8 cellular contexts compared by ENCODE assay signal in genomic region chr12:57086951-57087688, GRCh38. TPM values are rescaled to one million over a fixed set of nuclear protein-coding genes. Genes with fewer than 3 reads are reported as not detected.
DNase-seq lines count a peak whose midpoint lies in the region; ATAC-seq and TF ChIP-seq lines count a peak whose summit lies in the region.

No MANE protein-coding gene starts in this region.

- no peaks in the 10 kb centered on the region for H3K27me3 Mint-ChIP-seq in MCF 10A (ENCODE audit: insufficient read depth, unreplicated experiment)

- H3K27ac Mint-ChIP-seq in MCF 10A (ENCODE audit: low read depth, unreplicated experiment) = peak overlapping the region; percentile 94

- H3K4me2 ChIP-seq in DND-41 (ENCODE audit: insufficient read depth, low read length) = peak overlapping the region; percentile 99
- peak overlapping the region; percentile 92 for H3K4me2 ChIP-seq in smooth muscle cell

- H4K20me1 ChIP-seq in DND-41 (ENCODE audit: insufficient read depth, low read length) (peaks cover under 1% of the 10 kb centered on the region; the same call in 1 of the 2 replicates), smooth muscle cell (ENCODE audit: low read depth) (peaks cover 24% of the 10 kb centered on the region)

- CTCF ChIA-PET in MCF 10A (lab: Yijun Ruan, JAX) = interaction anchor here (1.2 to 1.6 kb wide), 3 partner anchors 17 to 24 kb away, joined by 5 to 8 read pairs (median 6); partner anchors contain the start of gene STAT6

- H3K4me3 ChIP-seq in DND-41 (ENCODE audit: low read depth in 1 of 2, low read length in 2 of 2) (peak overlapping the region; percentile 65 to 76), smooth muscle cell (peak overlapping the region; percentile 89)

- H3K9me3 ChIP-seq in DND-41 (ENCODE audit: insufficient read depth, low read length, severe bottlenecking) = no peaks in the 10 kb centered on the region
- no peaks in the 10 kb centered on the region for H3K9me3 ChIP-seq in smooth muscle cell (replicated peaks; ENCODE audit: low read depth)

- no peak for TF ChIP-seq CTCF in DND-41 (IDR thresholded peaks at IDR 0.05; ENCODE audit: borderline replicate concordance, extremely low read depth, low read length, poor library complexity, severe bottlenecking)
- no peak; the same call in 1 of the 2 replicates for TF ChIP-seq CTCF in VCaP (conservative IDR thresholded peaks at IDR 0.05)
- no peak for TF ChIP-seq CTCF in MCF 10A (IDR thresholded peaks at IDR 0.05; ENCODE audit: unreplicated experiment)
- TF ChIP-seq CTCF in smooth muscle cell (IDR thresholded peaks at IDR 0.05; ENCODE audit: borderline replicate concordance, insufficient read depth, poor library complexity, severe bottlenecking) = no peak

- H3K9ac ChIP-seq in DND-41 (ENCODE audit: low read depth, low read length) = peak overlapping the region; percentile 95
- peak overlapping the region; percentile 97 for H3K9ac ChIP-seq in smooth muscle cell (ENCODE audit: low read depth)

- H3K27me3 ChIP-seq in DND-41 (ENCODE audit: insufficient read depth, low read length, poor library complexity) (no peaks in the 10 kb centered on the region), smooth muscle cell (ENCODE audit: low read depth) (no peaks in the 10 kb centered on the region)

- intact Hi-C loops in MCF 10A (cut with micrococcal nuclease) = no loop called here

- H3F3A ChIP-seq in smooth muscle cell (ENCODE audit: low read depth) = peaks cover 27% of the 10 kb centered on the region

- H3K4me1 Mint-ChIP-seq in MCF 10A (ENCODE audit: insufficient read depth, unreplicated experiment) = peaks cover 24% of the 10 kb centered on the region

- H3K36me3 ChIP-seq in DND-41 (ENCODE audit: insufficient read depth, low read length) (peaks cover 13% of the 10 kb centered on the region), smooth muscle cell (ENCODE audit: low read depth) (no peaks in the 10 kb centered on the region)

- peak overlapping the region; percentile 94 for H2AFZ ChIP-seq in DND-41 (ENCODE audit: low read depth, low read length)
- peak overlapping the region; percentile 13 for H2AFZ ChIP-seq in smooth muscle cell (ENCODE audit: low read depth)

- ATAC-seq in DND-41 (ENCODE audit: insufficient read depth, low read depth) (peak; percentile 63), GM21786 (IDR thresholded peaks at IDR 0.05; ENCODE audit: unreplicated experiment) (peak; percentile 17)

- DNase-seq in DND-41 (peak; percentile 93), LoVo (ENCODE audit: low spot score) (peak; percentile 75), MCF 10A (ENCODE audit: unreplicated experiment) (peak; percentile 94), iPS-NIHi7 (ENCODE audit: extremely low spot score) (peak; percentile 68), smooth muscle cell (lab: John Stamatoyannopoulos, UW; ENCODE audit: unreplicated experiment) (peak; percentile 96), NCI-H1092 (lab: John Stamatoyannopoulos, UW) (no peak)

- BruUV-seq in MCF 10A (replicated peaks; lab: Mats Ljungman, UMichigan) = no TSS peak

- H3K27ac ChIP-seq in DND-41 (ENCODE audit: low read length) (peak overlapping the region; percentile 100), VCaP (peak overlapping the region; percentile 96), smooth muscle cell (ENCODE audit: low read depth) (peak overlapping the region; percentile 100)

- no peaks in the 10 kb centered on the region for H3K9me3 Mint-ChIP-seq in MCF 10A (ENCODE audit: unreplicated experiment)

- peaks cover 31% of the 10 kb centered on the region for H3K36me3 Mint-ChIP-seq in MCF 10A (ENCODE audit: insufficient read depth, unreplicated experiment)

- H3K79me2 ChIP-seq in DND-41 (ENCODE audit: insufficient read depth, low read length) (peaks cover 11% of the 10 kb centered on the region), smooth muscle cell (ENCODE audit: low read depth) (peaks cover 31% of the 10 kb centered on the region)

- 0% methylated on average over 43 of the region's 54 CpGs for WGBS in smooth muscle cell (ENCODE audit: low lambda C conversion rate)

- POLR2A ChIA-PET in MCF 10A (lab: Yijun Ruan, JAX) = interaction anchor here (0.6 to 16.5 kb wide), 27 partner anchors 8 to 1154 kb away, joined by 3 to 610 read pairs (median 4); partner anchors contain the start of genes DDIT3, LRP1, NACA and NEMP1

- H3K4me3 Mint-ChIP-seq in MCF 10A (ENCODE audit: unreplicated experiment) = peak overlapping the region; percentile 90

- H3K4me1 ChIP-seq in DND-41 (ENCODE audit: insufficient read depth, low read length) (peaks cover 35% of the 10 kb centered on the region), smooth muscle cell (ENCODE audit: low read depth) (peaks cover 28% of the 10 kb centered on the region)

RNA-seq across cellular contexts. Expression of gene NAB2, which starts 1.8 kb away (rescaled TPM):
- total RNA-seq in MCF 10A (2022) (25.8 and 30.6 TPM in 2 replicates), smooth muscle cell (57.8 and 58.3 TPM in 2 replicates)
- polyA plus RNA-seq in smooth muscle cell = 37.9 and 39.7 TPM in 2 replicates

RNA-seq across cellular contexts. Expression of gene NEMP1, which starts 8.5 kb away (rescaled TPM):
- total RNA-seq in MCF 10A (2022) (17.5 and 22.5 TPM in 2 replicates), smooth muscle cell (8.9 and 12.6 TPM in 2 replicates)
- 3.2 and 4.0 TPM in 2 replicates for polyA plus RNA-seq in smooth muscle cell

RNA-seq across cellular contexts. Expression of gene STAT6, which starts 24.0 kb away (rescaled TPM):
- total RNA-seq in MCF 10A (2022) (99.7 and 122 TPM in 2 replicates), smooth muscle cell (39.1 and 56.8 TPM in 2 replicates)
- 38.7 and 48.5 TPM in 2 replicates for polyA plus RNA-seq in smooth muscle cell

RNA-seq across cellular contexts. Expression of gene MYO1A, which starts 37.2 kb away (rescaled TPM):
- total RNA-seq in MCF 10A (2022) = 0.12 and 0.42 TPM in 2 replicates
- not detected in 2 replicates for total RNA-seq in smooth muscle cell
- not detected in 2 replicates for polyA plus RNA-seq in smooth muscle cell

RNA-seq across cellular contexts. Expression of gene LRP1, which starts 41.2 kb away (rescaled TPM):
- total RNA-seq in MCF 10A (2022) (18.9 and 25.3 TPM in 2 replicates), smooth muscle cell (80.3 and 95.4 TPM in 2 replicates)
- 75.3 and 83.1 TPM in 2 replicates for polyA plus RNA-seq in smooth muscle cell
